ENCODE assay signal across 36 cellular contexts in genomic region chr14:65749287-65749686, GRCh38.
"Had no signal": no experiment of that assay in that cellular context is flagged by ENCODE, and none has a peak within 500 bp of the region (broad histone marks: within the 10 kb centered on the region; RNA-seq: fewer than 3 reads in every experiment).

No MANE protein-coding gene starts in this region.

- H3K4me3 Mint-ChIP-seq: activated B cell treated with CpG ODN at 0.5 μM for 24 hours; activated CD4-positive, alpha-beta memory T cell treated with anti-CD3 and anti-CD28 coated beads for 36 hours; activated CD4-positive, alpha-beta T cell treated with anti-CD3 and anti-CD28 coated beads, Interleukin-2, amount 10 ng/mL, durations not matched to agents 24 days and 14 days; activated CD8-positive, alpha-beta T cell treated with anti-CD3 and anti-CD28 coated beads for 36 hours; activated naive CD4-positive, alpha-beta T cell treated with anti-CD3 and anti-CD28 coated beads for 36 hours; activated naive CD8-positive, alpha-beta T cell treated with anti-CD3 and anti-CD28 coated beads for 36 hours; activated T-cell treated with anti-CD3 and anti-CD28 coated beads, Interleukin-2, amount 50 U/mL, for 4 hours; activated T-cell treated with anti-CD3 and anti-CD28 coated beads, Interleukin-2, amount 50 U/mL, for 72 hours; activated T-helper 1 cell treated with anti-CD3 and anti-CD28 coated beads, Interleukin-12 subunit alpha, Interleukin-12 subunit beta, Interleukin-2, Interleukin-4 antibody, amounts not matched to agents 30 ng/mL and 10 ng/mL and 1 ng/mL, durations not matched to agents 14 hours and 24 hours and 36 hours; activated T-helper 17 cell treated with anti-CD3 and anti-CD28 coated beads, Interleukin-2, amount 50 U/mL, for 72 hours; T-helper 1 cell treated with Interleukin-12 subunit alpha and Interleukin-12 subunit beta and Interleukin-4 antibody, amounts not matched to agents 30 μg/mL and 1 μg/mL, for 36 hours; T-helper 2 cell treated with Interferon-gamma antibody and Interleukin-4, amounts not matched to agents 5 μg/mL and 100 μg/mL, for 36 hours had no signal

- H3K36me3 Mint-ChIP-seq: activated CD4-positive, alpha-beta memory T cell treated with anti-CD3 and anti-CD28 coated beads for 36 hours had no signal

- H3K27ac ChIP-seq: adrenal gland, body of pancreas, brain microvascular endothelial cell, breast epithelium, VCaP had no signal

- FAIRE-seq: astrocyte, TTC549 had no signal

- ATAC-seq: activated CD8-positive, alpha-beta T cell treated with anti-CD3 and anti-CD28 coated beads for 36 hours; activated naive CD4-positive, alpha-beta T cell treated with anti-CD3 and anti-CD28 coated beads, Interleukin-2, amount 50 U/mL, for 72 hours; activated T-cell treated with anti-CD3 and anti-CD28 coated beads, Interleukin-2, amount 50 U/mL, for 4 hours; activated T-cell treated with anti-CD3 and anti-CD28 coated beads, Interleukin-2, amount 50 U/mL, for 72 hours; activated T-helper 17 cell treated with anti-CD3 and anti-CD28 coated beads, Interleukin-2, amount 50 U/mL, for 72 hours; body of pancreas had no signal

- H3K9me3 Mint-ChIP-seq: activated B cell treated with CpG ODN at 0.5 μM for 24 hours; activated CD4-positive, alpha-beta memory T cell treated with anti-CD3 and anti-CD28 coated beads for 36 hours; activated CD4-positive, alpha-beta T cell treated with anti-CD3 and anti-CD28 coated beads, Interleukin-2, amount 10 ng/mL, durations not matched to agents 24 days and 14 days; activated CD8-positive, alpha-beta T cell treated with anti-CD3 and anti-CD28 coated beads for 36 hours; activated naive CD4-positive, alpha-beta T cell treated with anti-CD3 and anti-CD28 coated beads for 36 hours; activated naive CD4-positive, alpha-beta T cell treated with anti-CD3 and anti-CD28 coated beads, Interleukin-2, amount 50 U/mL, for 72 hours; activated naive CD8-positive, alpha-beta T cell treated with anti-CD3 and anti-CD28 coated beads for 36 hours; activated T-cell treated with anti-CD3 and anti-CD28 coated beads, Interleukin-2, amount 50 U/mL, for 4 hours; activated T-cell treated with anti-CD3 and anti-CD28 coated beads, Interleukin-2, amount 50 U/mL, for 72 hours; activated T-helper 1 cell treated with anti-CD3 and anti-CD28 coated beads, Interleukin-12 subunit alpha, Interleukin-12 subunit beta, Interleukin-2, Interleukin-4 antibody, amounts not matched to agents 30 ng/mL and 10 ng/mL and 1 ng/mL, durations not matched to agents 14 hours and 24 hours and 36 hours; activated T-helper 17 cell treated with anti-CD3 and anti-CD28 coated beads, Interleukin-2, amount 50 U/mL, for 72 hours; T-helper 1 cell treated with Interleukin-12 subunit alpha and Interleukin-12 subunit beta and Interleukin-4 antibody, amounts not matched to agents 30 μg/mL and 1 μg/mL, for 36 hours; T-helper 2 cell treated with Interferon-gamma antibody and Interleukin-4, amounts not matched to agents 5 μg/mL and 100 μg/mL, for 36 hours had no signal

- H3K27ac Mint-ChIP-seq: activated B cell treated with CpG ODN at 0.5 μM for 24 hours; activated CD4-positive, alpha-beta memory T cell treated with anti-CD3 and anti-CD28 coated beads for 36 hours; activated CD4-positive, alpha-beta T cell treated with anti-CD3 and anti-CD28 coated beads, Interleukin-2, amount 10 ng/mL, durations not matched to agents 24 days and 14 days; activated CD8-positive, alpha-beta T cell treated with anti-CD3 and anti-CD28 coated beads for 36 hours; activated naive CD4-positive, alpha-beta T cell treated with anti-CD3 and anti-CD28 coated beads for 36 hours; activated naive CD4-positive, alpha-beta T cell treated with anti-CD3 and anti-CD28 coated beads, Interleukin-2, amount 50 U/mL, for 72 hours; activated naive CD8-positive, alpha-beta T cell treated with anti-CD3 and anti-CD28 coated beads for 36 hours; activated T-cell treated with anti-CD3 and anti-CD28 coated beads, Interleukin-2, amount 50 U/mL, for 72 hours; activated T-helper 1 cell treated with anti-CD3 and anti-CD28 coated beads, Interleukin-12 subunit alpha, Interleukin-12 subunit beta, Interleukin-2, Interleukin-4 antibody, amounts not matched to agents 30 ng/mL and 10 ng/mL and 1 ng/mL, durations not matched to agents 14 hours and 24 hours and 36 hours; activated T-helper 17 cell treated with anti-CD3 and anti-CD28 coated beads, Interleukin-2, amount 50 U/mL, for 72 hours; T-helper 1 cell treated with Interleukin-12 subunit alpha and Interleukin-12 subunit beta and Interleukin-4 antibody, amounts not matched to agents 30 μg/mL and 1 μg/mL, for 36 hours; T-helper 2 cell treated with Interferon-gamma antibody and Interleukin-4, amounts not matched to agents 5 μg/mL and 100 μg/mL, for 36 hours had no signal

- H3K27me3 Mint-ChIP-seq: activated B cell treated with CpG ODN at 0.5 μM for 24 hours; activated CD4-positive, alpha-beta memory T cell treated with anti-CD3 and anti-CD28 coated beads for 36 hours; activated CD4-positive, alpha-beta T cell treated with anti-CD3 and anti-CD28 coated beads, Interleukin-2, amount 10 ng/mL, durations not matched to agents 24 days and 14 days; activated CD8-positive, alpha-beta T cell treated with anti-CD3 and anti-CD28 coated beads for 36 hours; activated naive CD8-positive, alpha-beta T cell treated with anti-CD3 and anti-CD28 coated beads for 36 hours; activated T-helper 17 cell treated with anti-CD3 and anti-CD28 coated beads, Interleukin-2, amount 50 U/mL, for 72 hours had no signal

- H3K36me3 ChIP-seq: adrenal gland, brain microvascular endothelial cell, breast epithelium had no signal

- H3K27me3 ChIP-seq: adrenal gland, body of pancreas, brain microvascular endothelial cell, breast epithelium had no signal

- H3K4me1 ChIP-seq: adrenal gland, body of pancreas, breast epithelium had no signal

- H3K4me1 Mint-ChIP-seq: activated B cell treated with CpG ODN at 0.5 μM for 24 hours; activated CD4-positive, alpha-beta T cell treated with anti-CD3 and anti-CD28 coated beads, Interleukin-2, amount 10 ng/mL, durations not matched to agents 24 days and 14 days had no signal

- DNase-seq: activated B cell treated with CpG ODN at 0.5 μM for 24 hours; activated CD4-positive, alpha-beta memory T cell treated with anti-CD3 and anti-CD28 coated beads for 36 hours; activated CD4-positive, alpha-beta T cell treated with anti-CD3 and anti-CD28 coated beads for 4 hours; activated CD4-positive, alpha-beta T cell treated with anti-CD3 and anti-CD28 coated beads, Interleukin-2, amount 10 ng/mL, durations not matched to agents 24 days and 14 days; activated CD4-positive, alpha-beta T cell treated with anti-CD3 and anti-CD28 coated beads, Interleukin-2, amount 50 U/mL, for 1 hour; activated CD4-positive, alpha-beta T cell treated with anti-CD3 and anti-CD28 coated beads, Interleukin-2, amount 50 U/mL, for 4 hours; activated CD4-positive, CD25-positive, alpha-beta regulatory T cell treated with anti-CD3 and anti-CD28 coated beads, Interleukin-2, amount 50 U/mL, for 72 hours; activated CD8-positive, alpha-beta memory T cell treated with anti-CD3 and anti-CD28 coated beads, Interleukin-2, amount 50 U/mL, for 4 hours; activated CD8-positive, alpha-beta T cell treated with anti-CD3 and anti-CD28 coated beads for 36 hours; activated effector memory CD4-positive, alpha-beta T cell treated with anti-CD3 and anti-CD28 coated beads, Interleukin-2, amount 50 U/mL, for 16 hours; activated gamma-delta T cell treated with Interleukin-2 at 50 U/mL for 16 hours; activated naive CD4-positive, alpha-beta T cell; activated naive CD4-positive, alpha-beta T cell treated with anti-CD3 and anti-CD28 coated beads for 36 hours; activated naive CD4-positive, alpha-beta T cell treated with anti-CD3 and anti-CD28 coated beads, Interleukin-2, amount 50 U/mL, for 16 hours; activated naive CD8-positive, alpha-beta T cell treated with anti-CD3 and anti-CD28 coated beads for 36 hours; activated T-cell treated with anti-CD3 and anti-CD28 coated beads for 4 hours; activated T-cell treated with anti-CD3 and anti-CD28 coated beads, Interleukin-2, amount 50 U/mL, for 1 hour; activated T-cell treated with anti-CD3 and anti-CD28 coated beads, Interleukin-2, amount 50 U/mL, for 4 hours; activated T-cell treated with anti-CD3 and anti-CD28 coated beads, Interleukin-2, amount 50 U/mL, for 72 hours; adrenal gland; amniotic stem cell; aorta; body of pancreas; brain microvascular endothelial cell; central memory CD4-positive, alpha-beta T cell; T-helper 2 cell; T-helper 9 cell had no signal

- H3K4me3 ChIP-seq: adrenal gland, body of pancreas, breast epithelium had no signal

- H3K9me3 ChIP-seq: adrenal gland, body of pancreas, breast epithelium had no signal
